Comparison of ENCODE assay signal across 1 cellular context in the genomic region with DNA sequence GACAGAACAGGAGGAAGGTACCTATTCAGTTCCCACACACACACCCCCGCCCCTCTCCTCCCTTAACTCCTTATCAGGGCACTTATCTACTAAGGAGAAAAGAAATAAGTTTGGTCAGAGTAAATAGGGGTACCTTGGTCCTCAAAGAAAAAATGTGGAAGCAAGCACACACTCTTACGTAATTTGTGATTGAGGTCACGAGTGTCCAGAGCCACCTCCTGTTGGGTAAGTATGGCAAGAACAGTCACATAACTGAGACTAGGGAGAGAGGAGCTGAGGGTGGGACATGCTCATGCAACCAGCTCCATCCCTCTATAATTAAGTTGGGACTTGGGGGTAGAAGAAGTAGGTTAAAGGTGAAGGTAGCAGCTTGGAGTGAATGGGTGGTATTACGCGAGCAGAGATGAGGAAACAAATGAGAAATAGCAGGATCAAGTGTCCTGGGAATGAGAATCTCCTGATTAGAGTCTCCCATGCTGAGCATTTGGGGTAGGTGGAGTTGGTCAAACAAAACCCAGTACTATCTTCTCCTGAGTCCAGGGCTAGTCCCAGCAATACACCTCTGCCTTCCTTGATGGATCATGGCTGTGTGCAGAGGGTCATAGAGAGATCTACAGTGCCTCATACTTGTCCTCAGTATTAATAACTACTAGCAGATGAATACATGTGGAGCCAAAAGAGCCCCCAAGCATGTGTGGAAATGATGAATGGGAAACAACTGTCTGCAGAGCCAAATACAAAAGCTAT.
A peak's percentile ranks its signal among the peaks of the same experiment; 100 is the strongest.
TF ChIP-seq lines count a peak whose summit lies in the region.

No MANE protein-coding gene starts in this region.

TF ChIP-seq in HepG2, 621 proteins besides CTCF, POLR2A, EP300 and RAD21 (continues in another document):
- TF ChIP-seq, protein P1, sequence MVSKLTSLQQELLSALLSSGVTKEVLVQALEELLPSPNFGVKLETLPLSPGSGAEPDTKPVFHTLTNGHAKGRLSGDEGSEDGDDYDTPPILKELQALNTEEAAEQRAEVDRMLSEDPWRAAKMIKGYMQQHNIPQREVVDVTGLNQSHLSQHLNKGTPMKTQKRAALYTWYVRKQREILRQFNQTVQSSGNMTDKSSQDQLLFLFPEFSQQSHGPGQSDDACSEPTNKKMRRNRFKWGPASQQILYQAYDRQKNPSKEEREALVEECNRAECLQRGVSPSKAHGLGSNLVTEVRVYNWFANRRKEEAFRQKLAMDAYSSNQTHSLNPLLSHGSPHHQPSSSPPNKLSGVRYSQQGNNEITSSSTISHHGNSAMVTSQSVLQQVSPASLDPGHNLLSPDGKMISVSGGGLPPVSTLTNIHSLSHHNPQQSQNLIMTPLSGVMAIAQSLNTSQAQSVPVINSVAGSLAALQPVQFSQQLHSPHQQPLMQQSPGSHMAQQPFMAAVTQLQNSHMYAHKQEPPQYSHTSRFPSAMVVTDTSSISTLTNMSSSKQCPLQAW (CRISPR knock-in tag; IDR thresholded peaks at IDR 0.05) = no peak
- TF ChIP-seq, protein P2, sequence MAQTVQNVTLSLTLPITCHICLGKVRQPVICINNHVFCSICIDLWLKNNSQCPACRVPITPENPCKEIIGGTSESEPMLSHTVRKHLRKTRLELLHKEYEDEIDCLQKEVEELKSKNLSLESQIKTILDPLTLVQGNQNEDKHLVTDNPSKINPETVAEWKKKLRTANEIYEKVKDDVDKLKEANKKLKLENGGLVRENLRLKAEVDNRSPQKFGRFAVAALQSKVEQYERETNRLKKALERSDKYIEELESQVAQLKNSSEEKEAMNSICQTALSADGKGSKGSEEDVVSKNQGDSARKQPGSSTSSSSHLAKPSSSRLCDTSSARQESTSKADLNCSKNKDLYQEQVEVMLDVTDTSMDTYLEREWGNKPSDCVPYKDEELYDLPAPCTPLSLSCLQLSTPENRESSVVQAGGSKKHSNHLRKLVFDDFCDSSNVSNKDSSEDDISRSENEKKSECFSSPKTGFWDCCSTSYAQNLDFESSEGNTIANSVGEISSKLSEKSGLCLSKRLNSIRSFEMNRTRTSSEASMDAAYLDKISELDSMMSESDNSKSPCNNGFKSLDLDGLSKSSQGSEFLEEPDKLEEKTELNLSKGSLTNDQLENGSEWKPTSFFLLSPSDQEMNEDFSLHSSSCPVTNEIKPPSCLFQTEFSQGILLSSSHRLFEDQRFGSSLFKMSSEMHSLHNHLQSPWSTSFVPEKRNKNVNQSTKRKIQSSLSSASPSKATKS (CRISPR knock-in tag; IDR thresholded peaks at IDR 0.05) = no peak
- no peak for TF ChIP-seq ZNF547 (CRISPR knock-in tag; IDR thresholded peaks at IDR 0.05)
- TF ChIP-seq, protein P3, sequence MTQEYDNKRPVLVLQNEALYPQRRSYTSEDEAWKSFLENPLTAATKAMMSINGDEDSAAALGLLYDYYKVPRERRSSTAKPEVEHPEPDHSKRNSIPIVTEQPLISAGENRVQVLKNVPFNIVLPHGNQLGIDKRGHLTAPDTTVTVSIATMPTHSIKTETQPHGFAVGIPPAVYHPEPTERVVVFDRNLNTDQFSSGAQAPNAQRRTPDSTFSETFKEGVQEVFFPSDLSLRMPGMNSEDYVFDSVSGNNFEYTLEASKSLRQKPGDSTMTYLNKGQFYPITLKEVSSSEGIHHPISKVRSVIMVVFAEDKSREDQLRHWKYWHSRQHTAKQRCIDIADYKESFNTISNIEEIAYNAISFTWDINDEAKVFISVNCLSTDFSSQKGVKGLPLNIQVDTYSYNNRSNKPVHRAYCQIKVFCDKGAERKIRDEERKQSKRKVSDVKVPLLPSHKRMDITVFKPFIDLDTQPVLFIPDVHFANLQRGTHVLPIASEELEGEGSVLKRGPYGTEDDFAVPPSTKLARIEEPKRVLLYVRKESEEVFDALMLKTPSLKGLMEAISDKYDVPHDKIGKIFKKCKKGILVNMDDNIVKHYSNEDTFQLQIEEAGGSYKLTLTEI (CRISPR knock-in tag; conservative IDR thresholded peaks at IDR 0.05) = no peak
- TF ChIP-seq RXRB (CRISPR knock-in tag; IDR thresholded peaks at IDR 0.05; ENCODE audit: borderline replicate concordance) = peak; percentile 69
- TF ChIP-seq ZNF737 (CRISPR knock-in tag; IDR thresholded peaks at IDR 0.05; ENCODE audit: borderline replicate concordance) = no peak
- no peak for TF ChIP-seq YEATS4 (CRISPR knock-in tag; IDR thresholded peaks at IDR 0.05; ENCODE audit: borderline replicate concordance)
- TF ChIP-seq TAF1 (CRISPR knock-in tag; IDR thresholded peaks at IDR 0.05) = no peak
- TF ChIP-seq ZNF333 (CRISPR knock-in tag; IDR thresholded peaks at IDR 0.05; ENCODE audit: borderline replicate concordance) = no peak
- TF ChIP-seq ZMYM4 (CRISPR knock-in tag; IDR thresholded peaks at IDR 0.05) = 0 out of 2 replicates have a peak, but pooled peaks have one; percentile 15
- no peak for TF ChIP-seq ZNF205 (CRISPR knock-in tag; IDR thresholded peaks at IDR 0.05)
- no peak for TF ChIP-seq HDAC6 (IDR thresholded peaks at IDR 0.05; ENCODE audit: low read depth, low read length)
- no peak for TF ChIP-seq SP4 (CRISPR knock-in tag; IDR thresholded peaks at IDR 0.05)
- TF ChIP-seq, protein P4, sequence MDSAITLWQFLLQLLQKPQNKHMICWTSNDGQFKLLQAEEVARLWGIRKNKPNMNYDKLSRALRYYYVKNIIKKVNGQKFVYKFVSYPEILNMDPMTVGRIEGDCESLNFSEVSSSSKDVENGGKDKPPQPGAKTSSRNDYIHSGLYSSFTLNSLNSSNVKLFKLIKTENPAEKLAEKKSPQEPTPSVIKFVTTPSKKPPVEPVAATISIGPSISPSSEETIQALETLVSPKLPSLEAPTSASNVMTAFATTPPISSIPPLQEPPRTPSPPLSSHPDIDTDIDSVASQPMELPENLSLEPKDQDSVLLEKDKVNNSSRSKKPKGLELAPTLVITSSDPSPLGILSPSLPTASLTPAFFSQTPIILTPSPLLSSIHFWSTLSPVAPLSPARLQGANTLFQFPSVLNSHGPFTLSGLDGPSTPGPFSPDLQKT (CRISPR knock-in tag; IDR thresholded peaks at IDR 0.05; ENCODE audit: borderline replicate concordance) = no peak
- no peak for TF ChIP-seq SIN3B (IDR thresholded peaks at IDR 0.05; ENCODE audit: low read length)
- peak; percentile 47; the same call in 1 of the 2 replicates for TF ChIP-seq PPARG (CRISPR knock-in tag; conservative IDR thresholded peaks at IDR 0.05)
- no peak for TF ChIP-seq RBM39 (IDR thresholded peaks at IDR 0.05; ENCODE audit: low read depth, low read length, poor library complexity, severe bottlenecking)
- no peak for TF ChIP-seq HOXA3 (CRISPR knock-in tag; IDR thresholded peaks at IDR 0.05)
- TF ChIP-seq CBX2 (IDR thresholded peaks at IDR 0.05; ENCODE audit: low read depth, low read length) = no peak
- no peak for TF ChIP-seq CBX2 (CRISPR knock-in tag; IDR thresholded peaks at IDR 0.05; ENCODE audit: low read depth)
- TF ChIP-seq ZNF75D (CRISPR knock-in tag; IDR thresholded peaks at IDR 0.05; ENCODE audit: borderline replicate concordance) = no peak
- TF ChIP-seq, protein P5, sequence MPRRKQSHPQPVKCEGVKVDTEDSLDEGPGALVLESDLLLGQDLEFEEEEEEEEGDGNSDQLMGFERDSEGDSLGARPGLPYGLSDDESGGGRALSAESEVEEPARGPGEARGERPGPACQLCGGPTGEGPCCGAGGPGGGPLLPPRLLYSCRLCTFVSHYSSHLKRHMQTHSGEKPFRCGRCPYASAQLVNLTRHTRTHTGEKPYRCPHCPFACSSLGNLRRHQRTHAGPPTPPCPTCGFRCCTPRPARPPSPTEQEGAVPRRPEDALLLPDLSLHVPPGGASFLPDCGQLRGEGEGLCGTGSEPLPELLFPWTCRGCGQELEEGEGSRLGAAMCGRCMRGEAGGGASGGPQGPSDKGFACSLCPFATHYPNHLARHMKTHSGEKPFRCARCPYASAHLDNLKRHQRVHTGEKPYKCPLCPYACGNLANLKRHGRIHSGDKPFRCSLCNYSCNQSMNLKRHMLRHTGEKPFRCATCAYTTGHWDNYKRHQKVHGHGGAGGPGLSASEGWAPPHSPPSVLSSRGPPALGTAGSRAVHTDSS (CRISPR knock-in tag; conservative IDR thresholded peaks at IDR 0.05) = no peak
- TF ChIP-seq HMG20A (CRISPR knock-in tag; IDR thresholded peaks at IDR 0.05; ENCODE audit: borderline replicate concordance) = no peak
- TF ChIP-seq ZEB1 (IDR thresholded peaks at IDR 0.05; ENCODE audit: insufficient replicate concordance, low read depth) = no peak
- TF ChIP-seq, protein P6, sequence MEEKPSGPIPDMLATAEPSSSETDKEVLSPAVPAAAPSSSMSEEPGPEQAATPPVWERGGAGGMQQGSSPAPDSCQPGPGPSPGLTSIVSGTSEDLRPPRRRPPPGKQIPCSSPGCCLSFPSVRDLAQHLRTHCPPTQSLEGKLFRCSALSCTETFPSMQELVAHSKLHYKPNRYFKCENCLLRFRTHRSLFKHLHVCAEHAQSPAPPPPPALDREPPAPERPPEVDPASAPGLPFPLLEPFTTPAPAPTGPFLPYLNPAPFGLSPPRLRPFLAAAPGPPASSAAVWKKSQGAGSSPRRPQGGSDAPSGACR (CRISPR knock-in tag; IDR thresholded peaks at IDR 0.05) = no peak
- TF ChIP-seq CEBPB (IDR thresholded peaks at IDR 0.05; ENCODE audit: borderline replicate concordance, low read depth, low read length) = peak; percentile 58
- peak; percentile 8; the same call in 1 of the 2 replicates for TF ChIP-seq HNF4A (CRISPR knock-in tag; IDR thresholded peaks at IDR 0.05)
- TF ChIP-seq, protein P7, sequence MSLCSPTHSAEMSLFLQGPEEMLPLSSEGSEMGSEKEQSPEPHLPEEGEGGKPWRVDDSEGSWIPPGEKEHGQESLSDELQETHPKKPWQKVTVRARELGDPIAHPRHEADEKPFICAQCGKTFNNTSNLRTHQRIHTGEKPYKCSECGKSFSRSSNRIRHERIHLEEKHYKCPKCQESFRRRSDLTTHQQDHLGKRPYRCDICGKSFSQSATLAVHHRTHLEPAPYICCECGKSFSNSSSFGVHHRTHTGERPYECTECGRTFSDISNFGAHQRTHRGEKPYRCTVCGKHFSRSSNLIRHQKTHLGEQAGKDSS (CRISPR knock-in tag; IDR thresholded peaks at IDR 0.05; ENCODE audit: borderline replicate concordance, low read depth) = no peak
- no peak for TF ChIP-seq ZNF337 (CRISPR knock-in tag; IDR thresholded peaks at IDR 0.05; ENCODE audit: borderline replicate concordance, low read depth)
- no peak for TF ChIP-seq ZNF543 (CRISPR knock-in tag; IDR thresholded peaks at IDR 0.05)
- TF ChIP-seq GATAD2A (CRISPR knock-in tag; IDR thresholded peaks at IDR 0.05) = 0 out of 2 replicates have a peak, but pooled peaks have one; percentile 17
- TF ChIP-seq NFE2L2 (IDR thresholded peaks at IDR 0.05; ENCODE audit: low read length) = no peak
- no peak for TF ChIP-seq ZNF234 (CRISPR knock-in tag; conservative IDR thresholded peaks at IDR 0.05)
- 0 out of 2 replicates have a peak, but pooled peaks have one; percentile 33 for TF ChIP-seq ZNF749 (CRISPR knock-in tag; IDR thresholded peaks at IDR 0.05; ENCODE audit: borderline replicate concordance)
- TF ChIP-seq SRF (IDR thresholded peaks at IDR 0.05; ENCODE audit: low read depth, low read length) = no peak
- TF ChIP-seq ZNF326 (CRISPR knock-in tag; IDR thresholded peaks at IDR 0.05; ENCODE audit: borderline replicate concordance) = no peak
- TF ChIP-seq, protein P8, sequence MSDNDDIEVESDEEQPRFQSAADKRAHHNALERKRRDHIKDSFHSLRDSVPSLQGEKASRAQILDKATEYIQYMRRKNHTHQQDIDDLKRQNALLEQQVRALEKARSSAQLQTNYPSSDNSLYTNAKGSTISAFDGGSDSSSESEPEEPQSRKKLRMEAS (IDR thresholded peaks at IDR 0.05) = no peak
- TF ChIP-seq ZSCAN25 (CRISPR knock-in tag; IDR thresholded peaks at IDR 0.05) = no peak
- no peak for TF ChIP-seq SIN3A (IDR thresholded peaks at IDR 0.05; ENCODE audit: borderline replicate concordance, low read depth, low read length)
- no peak for TF ChIP-seq ZFX (CRISPR knock-in tag; IDR thresholded peaks at IDR 0.05; ENCODE audit: low read depth)
- no peak for TF ChIP-seq NFKB2 (CRISPR knock-in tag; IDR thresholded peaks at IDR 0.05; ENCODE audit: borderline replicate concordance)
- no peak for TF ChIP-seq BRCA1 (CRISPR knock-in tag; IDR thresholded peaks at IDR 0.05)
- TF ChIP-seq, protein P9, sequence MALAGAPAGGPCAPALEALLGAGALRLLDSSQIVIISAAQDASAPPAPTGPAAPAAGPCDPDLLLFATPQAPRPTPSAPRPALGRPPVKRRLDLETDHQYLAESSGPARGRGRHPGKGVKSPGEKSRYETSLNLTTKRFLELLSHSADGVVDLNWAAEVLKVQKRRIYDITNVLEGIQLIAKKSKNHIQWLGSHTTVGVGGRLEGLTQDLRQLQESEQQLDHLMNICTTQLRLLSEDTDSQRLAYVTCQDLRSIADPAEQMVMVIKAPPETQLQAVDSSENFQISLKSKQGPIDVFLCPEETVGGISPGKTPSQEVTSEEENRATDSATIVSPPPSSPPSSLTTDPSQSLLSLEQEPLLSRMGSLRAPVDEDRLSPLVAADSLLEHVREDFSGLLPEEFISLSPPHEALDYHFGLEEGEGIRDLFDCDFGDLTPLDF (CRISPR knock-in tag; IDR thresholded peaks at IDR 0.05) = no peak
- TF ChIP-seq, protein P10, sequence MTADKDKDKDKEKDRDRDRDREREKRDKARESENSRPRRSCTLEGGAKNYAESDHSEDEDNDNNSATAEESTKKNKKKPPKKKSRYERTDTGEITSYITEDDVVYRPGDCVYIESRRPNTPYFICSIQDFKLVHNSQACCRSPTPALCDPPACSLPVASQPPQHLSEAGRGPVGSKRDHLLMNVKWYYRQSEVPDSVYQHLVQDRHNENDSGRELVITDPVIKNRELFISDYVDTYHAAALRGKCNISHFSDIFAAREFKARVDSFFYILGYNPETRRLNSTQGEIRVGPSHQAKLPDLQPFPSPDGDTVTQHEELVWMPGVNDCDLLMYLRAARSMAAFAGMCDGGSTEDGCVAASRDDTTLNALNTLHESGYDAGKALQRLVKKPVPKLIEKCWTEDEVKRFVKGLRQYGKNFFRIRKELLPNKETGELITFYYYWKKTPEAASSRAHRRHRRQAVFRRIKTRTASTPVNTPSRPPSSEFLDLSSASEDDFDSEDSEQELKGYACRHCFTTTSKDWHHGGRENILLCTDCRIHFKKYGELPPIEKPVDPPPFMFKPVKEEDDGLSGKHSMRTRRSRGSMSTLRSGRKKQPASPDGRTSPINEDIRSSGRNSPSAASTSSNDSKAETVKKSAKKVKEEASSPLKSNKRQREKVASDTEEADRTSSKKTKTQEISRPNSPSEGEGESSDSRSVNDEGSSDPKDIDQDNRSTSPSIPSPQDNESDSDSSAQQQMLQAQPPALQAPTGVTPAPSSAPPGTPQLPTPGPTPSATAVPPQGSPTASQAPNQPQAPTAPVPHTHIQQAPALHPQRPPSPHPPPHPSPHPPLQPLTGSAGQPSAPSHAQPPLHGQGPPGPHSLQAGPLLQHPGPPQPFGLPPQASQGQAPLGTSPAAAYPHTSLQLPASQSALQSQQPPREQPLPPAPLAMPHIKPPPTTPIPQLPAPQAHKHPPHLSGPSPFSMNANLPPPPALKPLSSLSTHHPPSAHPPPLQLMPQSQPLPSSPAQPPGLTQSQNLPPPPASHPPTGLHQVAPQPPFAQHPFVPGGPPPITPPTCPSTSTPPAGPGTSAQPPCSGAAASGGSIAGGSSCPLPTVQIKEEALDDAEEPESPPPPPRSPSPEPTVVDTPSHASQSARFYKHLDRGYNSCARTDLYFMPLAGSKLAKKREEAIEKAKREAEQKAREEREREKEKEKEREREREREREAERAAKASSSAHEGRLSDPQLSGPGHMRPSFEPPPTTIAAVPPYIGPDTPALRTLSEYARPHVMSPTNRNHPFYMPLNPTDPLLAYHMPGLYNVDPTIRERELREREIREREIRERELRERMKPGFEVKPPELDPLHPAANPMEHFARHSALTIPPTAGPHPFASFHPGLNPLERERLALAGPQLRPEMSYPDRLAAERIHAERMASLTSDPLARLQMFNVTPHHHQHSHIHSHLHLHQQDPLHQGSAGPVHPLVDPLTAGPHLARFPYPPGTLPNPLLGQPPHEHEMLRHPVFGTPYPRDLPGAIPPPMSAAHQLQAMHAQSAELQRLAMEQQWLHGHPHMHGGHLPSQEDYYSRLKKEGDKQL (CRISPR knock-in tag; IDR thresholded peaks at IDR 0.05; ENCODE audit: low read depth) = no peak
- peak; percentile 64 for TF ChIP-seq CEBPG (CRISPR knock-in tag; IDR thresholded peaks at IDR 0.05)
- no peak for TF ChIP-seq SIX4 (CRISPR knock-in tag; IDR thresholded peaks at IDR 0.05)
- no peak for TF ChIP-seq ZNF292 (CRISPR knock-in tag; IDR thresholded peaks at IDR 0.05; ENCODE audit: borderline replicate concordance, low read depth)
